In the genomic region with DNA sequence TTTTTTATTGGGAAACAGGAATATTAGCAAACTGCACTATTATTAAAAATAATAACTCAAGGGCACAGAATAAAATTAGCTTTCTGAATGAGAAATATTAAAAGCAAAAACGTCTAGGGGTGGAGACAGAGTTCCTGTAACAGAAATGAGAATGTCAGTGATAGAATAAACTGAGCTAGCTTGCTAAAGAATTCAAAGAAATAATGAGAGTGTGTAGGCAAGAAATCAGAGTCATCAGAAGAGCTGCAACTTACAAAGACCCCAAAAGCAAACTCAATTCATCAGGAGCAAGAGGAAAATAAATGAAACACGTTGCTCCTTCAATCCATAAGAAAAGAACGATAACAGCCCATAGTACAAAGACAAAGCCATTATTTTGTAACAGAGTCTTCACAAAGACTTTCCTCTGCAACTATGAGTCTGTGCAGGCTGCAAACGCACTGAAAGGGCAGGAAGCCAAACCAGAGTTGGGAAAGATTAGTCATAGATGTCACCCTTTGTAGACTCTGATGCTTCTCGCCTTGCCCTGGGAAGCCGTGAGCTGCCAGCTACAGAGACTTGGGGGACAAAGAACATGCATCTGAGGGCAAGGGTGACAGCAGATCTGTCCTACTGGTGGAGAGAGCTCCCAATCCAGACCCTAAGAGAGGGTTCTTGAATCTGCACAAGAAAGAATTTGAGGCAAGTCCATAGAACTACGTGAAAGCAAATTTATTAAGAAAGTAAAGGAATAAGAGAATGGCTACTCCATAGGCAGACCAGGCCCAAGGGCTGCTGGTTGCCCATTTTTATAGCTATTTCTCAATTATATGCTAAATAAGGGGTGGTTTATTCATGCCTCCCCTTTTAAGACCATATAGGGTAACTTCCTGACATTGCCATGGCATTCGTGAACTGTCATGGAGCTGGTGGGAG, we compare ENCODE assay signal across 9 cellular contexts. TPM values are rescaled to one million over a fixed set of nuclear protein-coding genes. Genes with fewer than 3 reads are reported as not detected.
DNase-seq lines count a peak whose midpoint lies in the region; ATAC-seq and TF ChIP-seq lines count a peak whose summit lies in the region.
"Had no signal": no experiment of that assay in that cellular context is flagged by ENCODE, and none has a peak within 500 bp of the region (broad histone marks: within the 10 kb centered on the region; RNA-seq: fewer than 3 reads in every experiment).

No MANE protein-coding gene starts in this region.

- H3K4me2 ChIP-seq in PC-3 (ENCODE audit: low read length), result peak overlapping the region; percentile 67

- no peak overlapping the region for H2AFZ ChIP-seq in PC-3 (ENCODE audit: low read length)

- H3K27me3 ChIP-seq in BJ (ENCODE audit: control insufficient read depth, insufficient read depth, low read length) (no peaks in the 10 kb centered on the region), PC-3 (ENCODE audit: low read length) (no peaks in the 10 kb centered on the region), prostate gland (replicated peaks; ENCODE audit: insufficient read depth) (no peaks in the 10 kb centered on the region)

- no peaks in the 10 kb centered on the region for H3K9me2 ChIP-seq in PC-3 (replicated peaks; ENCODE audit: low read length)

- CTCF ChIA-PET in BJ (lab: Yijun Ruan, JAX), result interaction anchor here (0.8 to 1.4 kb wide), 2 partner anchors 23 to 134 kb away, joined by 3 read pairs; no protein-coding TSS in a partner anchor
- CTCF ChIA-PET in PC-3 (lab: Charles Lee), result interaction anchor here (0.6 kb wide), 1 partner anchor 232 kb away, joined by 3 read pairs; no protein-coding TSS in a partner anchor

- H3K9me3 ChIP-seq in PC-3 (ENCODE audit: low read length) (no peaks in the 10 kb centered on the region), prostate gland (no peaks in the 10 kb centered on the region)

- intact Hi-C loops in PC-3 (cut with micrococcal nuclease), result no loop called here
- intact Hi-C loops in prostate gland (cut with DNase I), result no loop called here

- peaks cover 29% of the 10 kb centered on the region for H3K4me1 ChIP-seq in PC-3 (ENCODE audit: insufficient read depth, low read length)
- no peaks in the 10 kb centered on the region for H3K4me1 ChIP-seq in prostate gland (replicated peaks)

- TF ChIP-seq POLR2A in prostate gland (IDR thresholded peaks at IDR 0.05), result no peak

- no peaks in the 10 kb centered on the region for H3F3A ChIP-seq in PC-3 (ENCODE audit: low read length, unreplicated experiment)

- H3K4me3 ChIP-seq in BJ (ENCODE audit: low read depth, low read length), result no peak overlapping the region
- peak overlapping the region; percentile 24; the same call in 1 of the 2 replicates for H3K4me3 ChIP-seq in PC-3 (ENCODE audit: low read length)
- peak overlapping the region; percentile 2 for H3K4me3 ChIP-seq in fibroblast of mammary gland (ENCODE audit: control insufficient read depth, low read depth, low read length)
- H3K4me3 ChIP-seq in prostate gland, result no peak overlapping the region

- peak; percentile 75 for DNase-seq in BJ (ENCODE audit: low read depth)
- DNase-seq in PC-3, result peak; percentile 90
- peak; percentile 97 for DNase-seq in fibroblast of mammary gland (ENCODE audit: low read depth)
- DNase-seq in prostate gland (ENCODE audit: low spot score), result peak; percentile 15
- no peak for DNase-seq in NOMO-1 (lab: John Stamatoyannopoulos, UW; ENCODE audit: unreplicated experiment in 2 of 2)
- DNase-seq in HuH-7 (ENCODE audit: low spot score), result no peak
- DNase-seq in islet precursor cell, result no peak
- DNase-seq: naive B cell had no signal

- 35% methylated on average over 8 of the region's 8 CpGs for WGBS in prostate gland

- H3K27ac ChIP-seq in PC-3 (ENCODE audit: low read length), result peak overlapping the region; percentile 89
- no peak overlapping the region for H3K27ac ChIP-seq in prostate gland

- TF ChIP-seq CTCF in BJ (IDR thresholded peaks at IDR 0.05; ENCODE audit: insufficient read depth, low read depth, low read length) (no peak), PC-3 (conservative IDR thresholded peaks at IDR 0.05; ENCODE audit: low read depth, low read length) (no peak), fibroblast of mammary gland (conservative IDR thresholded peaks at IDR 0.05; ENCODE audit: control insufficient read depth, insufficient read depth, low read depth, low read length) (no peak), prostate gland (IDR thresholded peaks at IDR 0.05) (no peak)

- peak; percentile 94 for ATAC-seq in PC-3
- no peak for ATAC-seq in HG03378 (IDR thresholded peaks at IDR 0.05; ENCODE audit: unreplicated experiment)

- H3K79me2 ChIP-seq in PC-3 (ENCODE audit: low read length), result no peaks in the 10 kb centered on the region

- no peaks in the 10 kb centered on the region for H4K20me1 ChIP-seq in PC-3 (ENCODE audit: low read length)

- POLR2A ChIA-PET in BJ (lab: Charles Lee), result interaction anchor here (0.5 kb wide), 1 partner anchor 867 kb away, joined by 7 read pairs; no protein-coding TSS in a partner anchor
- POLR2A ChIA-PET in PC-3 (lab: Charles Lee; ENCODE audit: unreplicated experiment), result interaction anchor here (0.7 kb wide), 1 partner anchor 27 kb away, joined by 5 read pairs; no protein-coding TSS in a partner anchor

- BruUV-seq in PC-3 (replicated peaks; lab: Mats Ljungman, UMichigan), result no TSS peak

- no peaks in the 10 kb centered on the region for H3K36me3 ChIP-seq in BJ (ENCODE audit: control insufficient read depth, insufficient read depth, low read length)
- no peaks in the 10 kb centered on the region; the same call in 1 of the 2 replicates for H3K36me3 ChIP-seq in PC-3 (ENCODE audit: low read depth, low read length)
- H3K36me3 ChIP-seq in prostate gland, result no peaks in the 10 kb centered on the region

- H3K9ac ChIP-seq in PC-3 (ENCODE audit: low read length), result peak overlapping the region; percentile 45; the same call in 1 of the 2 replicates

RNA-seq across cellular contexts. Expression of gene SHC3, which starts 40.8 kb away (rescaled TPM):
- polyA plus RNA-seq in BJ (2011; rRNA removed), result 0.78 and 1.3 TPM in 2 replicates
- polyA minus RNA-seq in BJ (2011; rRNA and poly(A)+ RNA removed), result 1.5 and 2.8 TPM in 2 replicates
- total RNA-seq in PC-3 (2014; rRNA removed) (0.63 and 0.66 TPM in 2 replicates), prostate gland (under 1 TPM; 0.34 to 0.59 TPM)

Comparison
In these comparisons a context has a peak if more than half of its experiments do, and no peak if none do; other contexts are left out.
1. DNase-seq: peak in BJ (single experiment), PC-3 (single experiment), fibroblast of mammary gland (single experiment) and prostate gland (single experiment); none in NOMO-1 (0 of 2), HuH-7 (single experiment) and islet precursor cell (single experiment).
2. H3K4me3 ChIP-seq: peak in PC-3 (single experiment) and fibroblast of mammary gland (single experiment); none in BJ (single experiment) and prostate gland (0 of 2).